8 cellular contexts compared by ENCODE assay signal in genomic region chr6:13762648-13763441, GRCh38. TPM values are rescaled to one million over a fixed set of nuclear protein-coding genes. Genes with fewer than 3 reads are reported as not detected.
DNase-seq lines count a peak whose midpoint lies in the region; ATAC-seq and TF ChIP-seq lines count a peak whose summit lies in the region.

No MANE protein-coding gene starts in this region.

- no peaks in the 10 kb centered on the region for H3K36me3 Mint-ChIP-seq in dendritic cell treated with granulocyte-macrophage colony-stimulating factor and Interleukin-4, amounts not matched to agents 40 ng/mL and 50 ng/mL, for 4 days (ENCODE audit: low read depth)

- no peaks in the 10 kb centered on the region for H3K27me3 ChIP-seq in SJSA1 (replicated peaks)

- H3K4me3 Mint-ChIP-seq in dendritic cell treated with granulocyte-macrophage colony-stimulating factor and Interleukin-4, amounts not matched to agents 40 ng/mL and 50 ng/mL, for 4 days, result peak overlapping the region; percentile 6

- peak overlapping the region; percentile 41 for H3K27ac Mint-ChIP-seq in dendritic cell treated with granulocyte-macrophage colony-stimulating factor and Interleukin-4, amounts not matched to agents 40 ng/mL and 50 ng/mL, for 4 days

- H3K9me3 Mint-ChIP-seq in dendritic cell treated with granulocyte-macrophage colony-stimulating factor and Interleukin-4, amounts not matched to agents 40 ng/mL and 50 ng/mL, for 4 days, result no peaks in the 10 kb centered on the region

- TF ChIP-seq CTCF in GM12865 (IDR thresholded peaks at IDR 0.05; ENCODE audit: insufficient read depth, low read depth, low read length, missing control alignments) (no peak), GM10266 (IDR thresholded peaks at IDR 0.05; ENCODE audit: control insufficient read depth, insufficient read depth, low read depth, missing control alignments) (no peak)

- intact Hi-C loops in dendritic cell treated with granulocyte-macrophage colony-stimulating factor and Interleukin-4, amounts not matched to agents 40 ng/mL and 50 ng/mL, for 4 days (cut with micrococcal nuclease), result loop anchor here (5.0 kb wide), 1 partner anchor 51 kb away; the partner anchor contains the start of gene RANBP9

- H3K4me1 ChIP-seq in SJSA1 (replicated peaks), result peaks cover 41% of the 10 kb centered on the region

- H3K27me3 Mint-ChIP-seq in dendritic cell treated with granulocyte-macrophage colony-stimulating factor and Interleukin-4, amounts not matched to agents 40 ng/mL and 50 ng/mL, for 4 days, result peaks cover 8% of the 10 kb centered on the region

- no peaks in the 10 kb centered on the region for H3K9me3 ChIP-seq in SJSA1 (replicated peaks)

- H3K27ac ChIP-seq in SJSA1, result peak overlapping the region; percentile 19; the same call in 1 of the 2 replicates

- peaks cover 75% of the 10 kb centered on the region for H3K4me1 Mint-ChIP-seq in dendritic cell treated with granulocyte-macrophage colony-stimulating factor and Interleukin-4, amounts not matched to agents 40 ng/mL and 50 ng/mL, for 4 days (ENCODE audit: low read depth)

- no peak overlapping the region for H3K4me3 ChIP-seq in GM12865 (ENCODE audit: low read depth, low read length)
- no peak overlapping the region for H3K4me3 ChIP-seq in SJSA1

- ATAC-seq in HG02973 (IDR thresholded peaks at IDR 0.05; ENCODE audit: unreplicated experiment) (no peak), GM19463 (IDR thresholded peaks at IDR 0.05; ENCODE audit: unreplicated experiment) (no peak), HG03571 (IDR thresholded peaks at IDR 0.05; ENCODE audit: unreplicated experiment) (no peak)

- DNase-seq in GM12865 (ENCODE audit: low read depth) (peak; percentile 41), SJSA1 (ENCODE audit: low read depth in 1 of 2, low spot score in 2 of 2) (peak in 1 of 2 experiments; percentile 50), nucleus accumbens (lab: John Stamatoyannopoulos, UW) (peak in 40 of 56 donors; percentile 1 to 70 (median 26)), GM10266 (ENCODE audit: extremely low spot score) (no peak)

- no peaks in the 10 kb centered on the region for H3K36me3 ChIP-seq in SJSA1

RNA-seq across cellular contexts. Expression of gene RANBP9, which starts 51.2 kb away (rescaled TPM):
- 24.0 and 38.5 TPM in 2 replicates for total RNA-seq in SJSA1 (2014; rRNA removed; shearing (Covaris generic))

RNA-seq across cellular contexts. Expression of gene MCUR1, which starts 51.5 kb away (rescaled TPM):
- total RNA-seq in SJSA1 (2014; rRNA removed; shearing (Covaris generic)), result 25.1 and 27.9 TPM in 2 replicates
